Comparison of ENCODE assay signal across 23 cellular contexts in genomic region chr9:16542290-16542689, GRCh38.
"Had no signal": no experiment of that assay in that cellular context is flagged by ENCODE, and none has a peak within 500 bp of the region (broad histone marks: within the 10 kb centered on the region; RNA-seq: fewer than 3 reads in every experiment).

No MANE protein-coding gene starts in this region.

- ATAC-seq: activated CD8-positive, alpha-beta T cell treated with anti-CD3 and anti-CD28 coated beads, Interleukin-2, amount 10 ng/mL, durations not matched to agents 7 days and 5 days; activated naive CD8-positive, alpha-beta T cell treated with anti-CD3 and anti-CD28 coated beads, Interleukin-2, amount 50 U/mL, for 24 hours; esophagus mucosa; heart right ventricle; left ventricle myocardium superior; mucosa of descending colon had no signal

- FAIRE-seq: colon, urothelium cell line had no signal

- H3K4me3 ChIP-seq: heart right ventricle, mucosa of descending colon, spleen, thyroid gland had no signal

- H3K36me3 Mint-ChIP-seq: activated naive CD4-positive, alpha-beta T cell treated with anti-CD3 and anti-CD28 coated beads, Interleukin-2, amount 10 ng/mL, durations not matched to agents 7 days and 5 days; brain; memory B cell; naive B cell had no signal

- H3K9me3 ChIP-seq: heart right ventricle, mucosa of descending colon, spleen, thyroid gland had no signal

- H3K36me3 ChIP-seq: heart right ventricle, spleen, thyroid gland had no signal

- H3K27me3 Mint-ChIP-seq: activated CD4-positive, alpha-beta T cell treated with anti-CD3 and anti-CD28 coated beads, Interleukin-2, amount 10 ng/mL, durations not matched to agents 7 days and 5 days; activated naive CD4-positive, alpha-beta T cell treated with anti-CD3 and anti-CD28 coated beads, Interleukin-2, amount 10 ng/mL, durations not matched to agents 7 days and 5 days; activated naive CD8-positive, alpha-beta T cell treated with anti-CD3 and anti-CD28 coated beads, Interleukin-2, amount 50 U/mL, for 24 hours; activated T-cell treated with anti-CD3 and anti-CD28 coated beads, Interleukin-2, amount 50 U/mL, for 24 hours; memory B cell; naive B cell had no signal

- H3K27ac Mint-ChIP-seq: activated CD4-positive, alpha-beta T cell treated with anti-CD3 and anti-CD28 coated beads, Interleukin-2, amount 10 ng/mL, durations not matched to agents 7 days and 5 days; activated CD8-positive, alpha-beta T cell treated with anti-CD3 and anti-CD28 coated beads, Interleukin-2, amount 10 ng/mL, durations not matched to agents 7 days and 5 days; activated naive CD4-positive, alpha-beta T cell treated with anti-CD3 and anti-CD28 coated beads, Interleukin-2, amount 10 ng/mL, durations not matched to agents 7 days and 5 days; activated naive CD8-positive, alpha-beta T cell treated with anti-CD3 and anti-CD28 coated beads, Interleukin-2, amount 50 U/mL, for 24 hours; activated T-cell treated with anti-CD3 and anti-CD28 coated beads, Interleukin-2, amount 50 U/mL, for 24 hours; memory B cell; naive B cell had no signal

- H3K27ac ChIP-seq: heart right ventricle, spleen, thyroid gland had no signal

- H3K9me3 Mint-ChIP-seq: activated CD4-positive, alpha-beta T cell treated with anti-CD3 and anti-CD28 coated beads, Interleukin-2, amount 10 ng/mL, durations not matched to agents 7 days and 5 days; activated naive CD4-positive, alpha-beta T cell treated with anti-CD3 and anti-CD28 coated beads, Interleukin-2, amount 10 ng/mL, durations not matched to agents 7 days and 5 days; activated T-cell treated with anti-CD3 and anti-CD28 coated beads, Interleukin-2, amount 50 U/mL, for 24 hours; brain; memory B cell had no signal

- H3K4me3 Mint-ChIP-seq: activated CD4-positive, alpha-beta T cell treated with anti-CD3 and anti-CD28 coated beads, Interleukin-2, amount 10 ng/mL, durations not matched to agents 7 days and 5 days; activated CD8-positive, alpha-beta T cell treated with anti-CD3 and anti-CD28 coated beads, Interleukin-2, amount 10 ng/mL, durations not matched to agents 7 days and 5 days; activated naive CD4-positive, alpha-beta T cell treated with anti-CD3 and anti-CD28 coated beads, Interleukin-2, amount 10 ng/mL, durations not matched to agents 7 days and 5 days; activated naive CD8-positive, alpha-beta T cell treated with anti-CD3 and anti-CD28 coated beads, Interleukin-2, amount 50 U/mL, for 24 hours; activated T-cell treated with anti-CD3 and anti-CD28 coated beads, Interleukin-2, amount 50 U/mL, for 24 hours; brain; memory B cell; naive B cell had no signal

- H3K4me1 ChIP-seq: spleen, thyroid gland had no signal

- H3K27me3 ChIP-seq: heart right ventricle, spleen, thyroid gland had no signal

- H3K4me1 Mint-ChIP-seq: activated CD4-positive, alpha-beta T cell treated with anti-CD3 and anti-CD28 coated beads, Interleukin-2, amount 10 ng/mL, durations not matched to agents 7 days and 5 days; activated naive CD4-positive, alpha-beta T cell treated with anti-CD3 and anti-CD28 coated beads, Interleukin-2, amount 10 ng/mL, durations not matched to agents 7 days and 5 days; activated naive CD8-positive, alpha-beta T cell treated with anti-CD3 and anti-CD28 coated beads, Interleukin-2, amount 50 U/mL, for 24 hours; memory B cell; naive B cell had no signal

- DNase-seq: activated CD4-positive, alpha-beta T cell treated with anti-CD3 and anti-CD28 coated beads, Interleukin-2, amount 10 ng/mL, durations not matched to agents 7 days and 5 days; activated CD8-positive, alpha-beta T cell treated with anti-CD3 and anti-CD28 coated beads, Interleukin-2, amount 10 ng/mL, durations not matched to agents 7 days and 5 days; activated effector memory CD4-positive, alpha-beta T cell treated with Interleukin-2 at 50 U/mL for 16 hours; activated naive CD4-positive, alpha-beta T cell treated with anti-CD3 and anti-CD28 coated beads, Interleukin-2, amount 10 ng/mL, durations not matched to agents 7 days and 5 days; activated naive CD8-positive, alpha-beta T cell treated with anti-CD3 and anti-CD28 coated beads, Interleukin-2, amount 50 U/mL, for 24 hours; activated T-cell treated with anti-CD3 and anti-CD28 coated beads, Interleukin-2, amount 50 U/mL, for 24 hours; anterior cingulate cortex; caudate nucleus; heart right ventricle; left ventricle myocardium superior; mucosa of descending colon; naive B cell; posterior cingulate gyrus; retina; spleen; stimulated activated naive CD4-positive, alpha-beta T cell; T1000; thyroid gland had no signal
